Comparison of ENCODE assay signal across 7 cellular contexts in the genomic region with DNA sequence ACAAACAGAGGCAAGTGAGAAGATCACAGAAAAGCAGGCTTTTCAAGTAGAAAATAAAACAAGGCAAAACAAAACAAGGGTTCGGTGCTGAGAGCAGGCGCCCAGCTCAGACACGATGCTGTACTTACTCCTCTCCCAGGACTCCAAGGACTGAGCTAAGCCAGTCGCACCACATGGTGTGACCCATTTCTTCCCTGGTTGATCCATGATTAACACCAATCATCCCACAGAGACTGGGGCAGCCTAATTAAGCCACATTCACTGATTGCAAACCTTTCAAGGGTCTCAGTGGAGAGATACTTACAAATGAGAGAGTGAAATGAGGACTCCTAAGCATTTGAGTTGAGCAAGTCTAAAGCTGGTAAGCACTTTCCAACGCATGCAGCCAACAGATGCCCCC.
"Had no signal": no experiment of that assay in that cellular context is flagged by ENCODE, and none has a peak within 500 bp of the region (broad histone marks: within the 10 kb centered on the region; RNA-seq: fewer than 3 reads in every experiment).

No MANE protein-coding gene starts in this region.

- H3K4me3 ChIP-seq: GM12878 had no signal

- FAIRE-seq: G401.6, GM12878, GM12891, GM12892, GM18507 had no signal

- DNase-seq: GDM1, GF-D8 had no signal
